In genomic region chr2:43088148-43089073, GRCh38 we compare ENCODE assay signal across 1 cellular context.
TF ChIP-seq lines count a peak whose summit lies in the region.

No MANE protein-coding gene starts in this region.

TF ChIP-seq in HepG2, 621 proteins besides CTCF, POLR2A, EP300 and RAD21 (continued from another document and continues in another):
- no peak for TF ChIP-seq LBX2 (CRISPR knock-in tag; IDR thresholded peaks at IDR 0.05; ENCODE audit: borderline replicate concordance)
- TF ChIP-seq EED (CRISPR knock-in tag; IDR thresholded peaks at IDR 0.05) = no peak
- TF ChIP-seq ZNF616 (CRISPR knock-in tag; IDR thresholded peaks at IDR 0.05; ENCODE audit: low read depth) = no peak
- no peak for TF ChIP-seq ZNF570 (CRISPR knock-in tag; IDR thresholded peaks at IDR 0.05; ENCODE audit: borderline replicate concordance)
- TF ChIP-seq REST (IDR thresholded peaks at IDR 0.05; ENCODE audit: borderline replicate concordance in 1 of 2, low read depth in 1 of 2, low read length in 2 of 2) = no peak
- peak; percentile 70 for TF ChIP-seq HNF4A (CRISPR knock-in tag; IDR thresholded peaks at IDR 0.05)
- no peak for TF ChIP-seq ZSCAN25 (CRISPR knock-in tag; IDR thresholded peaks at IDR 0.05)
- no peak for TF ChIP-seq THAP9 (CRISPR knock-in tag; IDR thresholded peaks at IDR 0.05; ENCODE audit: borderline replicate concordance)
- TF ChIP-seq YEATS4 (CRISPR knock-in tag; IDR thresholded peaks at IDR 0.05; ENCODE audit: borderline replicate concordance) = no peak
- peak; percentile 85 for TF ChIP-seq ZNF503 (CRISPR knock-in tag; IDR thresholded peaks at IDR 0.05)
- no peak for TF ChIP-seq THAP7 (CRISPR knock-in tag; IDR thresholded peaks at IDR 0.05)
- TF ChIP-seq ZNF510 (CRISPR knock-in tag; IDR thresholded peaks at IDR 0.05; ENCODE audit: low read depth) = no peak; the same call in 1 of the 2 replicates
- TF ChIP-seq MTF1 (CRISPR knock-in tag; IDR thresholded peaks at IDR 0.05) = no peak
- 0 out of 2 replicates have a peak, but pooled peaks have one; percentile 43 for TF ChIP-seq SIX1 (CRISPR knock-in tag; IDR thresholded peaks at IDR 0.05; ENCODE audit: borderline replicate concordance)
- TF ChIP-seq ZNF598 (CRISPR knock-in tag; IDR thresholded peaks at IDR 0.05; ENCODE audit: borderline replicate concordance) = no peak
- no peak for TF ChIP-seq ZFP82 (CRISPR knock-in tag; IDR thresholded peaks at IDR 0.05; ENCODE audit: borderline replicate concordance)
- TF ChIP-seq MEF2D (CRISPR knock-in tag; IDR thresholded peaks at IDR 0.05) = peak; percentile 66; the same call in 1 of the 2 replicates
- TF ChIP-seq SMARCC2 (IDR thresholded peaks at IDR 0.05) = 0 out of 2 replicates have a peak, but pooled peaks have one; percentile 56
- no peak for TF ChIP-seq HES4 (CRISPR knock-in tag; IDR thresholded peaks at IDR 0.05; ENCODE audit: borderline replicate concordance)
- TF ChIP-seq HMGA1 (CRISPR knock-in tag; conservative IDR thresholded peaks at IDR 0.05) = no peak
- TF ChIP-seq NR2F2 (IDR thresholded peaks at IDR 0.05; ENCODE audit: borderline replicate concordance, low read depth) = no peak; the same call in 1 of the 2 replicates
- TF ChIP-seq ATRX (CRISPR knock-in tag; IDR thresholded peaks at IDR 0.05; ENCODE audit: borderline replicate concordance) = no peak
- TF ChIP-seq MLLT10 (CRISPR knock-in tag; IDR thresholded peaks at IDR 0.05) = no peak
- TF ChIP-seq HOXA5 (CRISPR knock-in tag; IDR thresholded peaks at IDR 0.05) = 0 out of 2 replicates have a peak, but pooled peaks have one; percentile 45
- TF ChIP-seq ZNF740 (CRISPR knock-in tag; IDR thresholded peaks at IDR 0.05) = no peak
- TF ChIP-seq ZNF678 (CRISPR knock-in tag; IDR thresholded peaks at IDR 0.05) = no peak
- no peak for TF ChIP-seq ZNF660 (CRISPR knock-in tag; IDR thresholded peaks at IDR 0.05; ENCODE audit: borderline replicate concordance, low read depth)
- TF ChIP-seq TBX2 (CRISPR knock-in tag; IDR thresholded peaks at IDR 0.05; ENCODE audit: borderline replicate concordance) = peak; percentile 76
- no peak for TF ChIP-seq NONO (IDR thresholded peaks at IDR 0.05)
- no peak; the same call in 1 of the 2 replicates for TF ChIP-seq NONO (CRISPR knock-in tag; conservative IDR thresholded peaks at IDR 0.05)
- TF ChIP-seq ZNF143 (CRISPR knock-in tag; IDR thresholded peaks at IDR 0.05) = no peak
- no peak for TF ChIP-seq NAIF1 (CRISPR knock-in tag; IDR thresholded peaks at IDR 0.05; ENCODE audit: borderline replicate concordance)
- no peak for TF ChIP-seq ZNF850 (CRISPR knock-in tag; conservative IDR thresholded peaks at IDR 0.05)
- TF ChIP-seq ZNF414 (CRISPR knock-in tag; IDR thresholded peaks at IDR 0.05) = no peak
- peak; percentile 82 for TF ChIP-seq FOXA1 (IDR thresholded peaks at IDR 0.05)
- TF ChIP-seq FOXA1 (CRISPR knock-in tag; IDR thresholded peaks at IDR 0.05) = peak; percentile 94
- TF ChIP-seq FOXK1 (CRISPR knock-in tag; IDR thresholded peaks at IDR 0.05; ENCODE audit: borderline replicate concordance, low read depth) = no peak
- no peak for TF ChIP-seq E2F5 (CRISPR knock-in tag; conservative IDR thresholded peaks at IDR 0.05)
- no peak for TF ChIP-seq ZBTB4 (CRISPR knock-in tag; IDR thresholded peaks at IDR 0.05; ENCODE audit: borderline replicate concordance)
- no peak for TF ChIP-seq AKAP8 (CRISPR knock-in tag; IDR thresholded peaks at IDR 0.05)
- TF ChIP-seq NFE2L1 (CRISPR knock-in tag; IDR thresholded peaks at IDR 0.05; ENCODE audit: borderline replicate concordance) = no peak
- TF ChIP-seq ZNF543 (CRISPR knock-in tag; IDR thresholded peaks at IDR 0.05) = no peak
- TF ChIP-seq EEA1 (CRISPR knock-in tag; IDR thresholded peaks at IDR 0.05; ENCODE audit: borderline replicate concordance) = no peak
- TF ChIP-seq NFIC (IDR thresholded peaks at IDR 0.05; ENCODE audit: low read length) = peak; percentile 87; the same call in 1 of the 2 replicates
- no peak for TF ChIP-seq ATF4 (CRISPR knock-in tag; IDR thresholded peaks at IDR 0.05)
- no peak for TF ChIP-seq ZFYVE20 (CRISPR knock-in tag; IDR thresholded peaks at IDR 0.05; ENCODE audit: borderline replicate concordance, low read depth)
